In the genomic region with DNA sequence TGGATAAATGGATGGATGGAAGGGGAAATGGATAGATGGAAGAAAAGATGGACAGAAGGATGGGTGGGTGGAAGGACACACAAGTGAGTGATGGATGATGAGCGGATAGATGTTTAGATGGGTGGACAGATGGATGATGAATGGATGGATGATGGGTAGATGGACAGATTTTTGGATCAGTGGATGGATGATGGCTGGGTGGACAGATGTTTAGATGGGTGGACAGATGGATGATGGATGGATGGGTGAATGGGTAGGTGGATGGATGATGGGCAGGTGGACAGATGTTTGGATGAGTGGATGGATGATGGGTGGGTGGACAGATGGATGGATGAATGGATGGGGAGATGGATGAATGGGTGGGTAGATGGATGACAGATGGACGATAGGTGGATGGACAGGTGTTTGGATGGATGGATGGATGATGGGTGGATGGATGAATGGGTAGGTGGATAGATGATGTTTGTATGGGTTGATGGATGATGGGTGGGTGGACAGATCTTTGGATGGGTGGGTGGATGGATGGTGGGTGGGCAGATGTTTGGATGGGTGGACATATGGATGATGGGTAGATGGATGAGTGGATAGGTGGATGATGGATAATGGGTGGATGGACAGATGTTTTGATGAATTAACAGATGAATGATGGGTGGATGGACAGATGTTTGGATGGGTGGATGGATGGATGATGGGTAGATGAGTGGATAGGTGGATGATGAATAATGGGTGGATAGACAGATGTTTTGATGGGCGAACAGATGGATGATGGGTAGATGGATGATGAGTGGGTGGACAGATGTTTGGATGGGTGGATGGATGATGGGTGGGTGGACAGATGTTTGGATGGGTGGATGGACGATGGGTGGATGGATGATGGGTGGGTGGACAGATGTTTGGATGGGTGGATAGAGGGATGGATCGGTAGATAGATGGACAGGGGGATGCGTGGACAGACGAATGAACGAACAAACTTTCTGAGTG, we compare ENCODE assay signal across 20 cellular contexts. TPM values are rescaled to one million over a fixed set of nuclear protein-coding genes. Genes with fewer than 3 reads are reported as not detected.
A peak's percentile ranks its signal among the peaks of the same experiment; 100 is the strongest.
DNase-seq lines count a peak whose midpoint lies in the region; FAIRE-seq and TF ChIP-seq lines count a peak whose summit lies in the region.
"Had no signal": no experiment of that assay in that cellular context is flagged by ENCODE, and none has a peak within 500 bp of the region (broad histone marks: within the 10 kb centered on the region; RNA-seq: fewer than 3 reads in every experiment).

No MANE protein-coding gene starts in this region.

- H3K9me3 ChIP-seq in CD8-positive, alpha-beta memory T cell (ENCODE audit: low read length), result no peaks in the 10 kb centered on the region
- no peaks in the 10 kb centered on the region for H3K9me3 ChIP-seq in kidney (ENCODE audit: control insufficient read depth in 1 of 2, low read length in 2 of 2)

- peaks cover 6 to 20% (median 9%) of the 10 kb centered on the region in 3 donors for H3K36me3 Mint-ChIP-seq in CD8-positive, alpha-beta memory T cell
- peaks cover 15% of the 10 kb centered on the region for H3K36me3 Mint-ChIP-seq in activated T-helper 1 cell treated with anti-CD3 and anti-CD28 coated beads, Interleukin-12 subunit alpha, Interleukin-12 subunit beta, Interleukin-2, Interleukin-4 antibody, amounts not matched to agents 30 ng/mL and 10 ng/mL and 1 ng/mL, durations not matched to agents 14 hours and 24 hours and 36 hours (ENCODE audit: low read depth)
- H3K36me3 Mint-ChIP-seq in glutamatergic neuron (ENCODE audit: unreplicated experiment), result no peaks in the 10 kb centered on the region

- H3K9ac ChIP-seq in kidney (ENCODE audit: low read length in 2 of 2), result no peak overlapping the region
- H3K9ac ChIP-seq: GM23248 had no signal

- H3K4me1 ChIP-seq in CD8-positive, alpha-beta memory T cell (ENCODE audit: insufficient read depth, low read length), result no peaks in the 10 kb centered on the region
- H3K4me1 ChIP-seq in kidney (ENCODE audit: control insufficient read depth in 1 of 2, insufficient read depth in 1 of 2, low read depth in 1 of 2, low read length in 2 of 2), result no peaks in the 10 kb centered on the region

- no peak overlapping the region for H3K4me3 ChIP-seq in CD8-positive, alpha-beta memory T cell (ENCODE audit: low read length)
- no peak overlapping the region for H3K4me3 ChIP-seq in kidney (ENCODE audit: low read length in 2 of 2)
- H3K4me3 ChIP-seq: GM23248 had no signal

- FAIRE-seq in GM12891 (lab: Jason Lieb, UNC), result peak; percentile 62
- FAIRE-seq in kidney (lab: Jason Lieb, UNC), result no peak

- intact Hi-C loops in activated T-helper 1 cell treated with anti-CD3 and anti-CD28 coated beads, Interleukin-12 subunit alpha, Interleukin-12 subunit beta, Interleukin-2, Interleukin-4 antibody, amounts not matched to agents 30 ng/mL and 10 ng/mL and 1 ng/mL, durations not matched to agents 14 hours and 24 hours and 36 hours (cut with micrococcal nuclease), result no loop called here
- intact Hi-C loops in kidney (cut with DNase I), result no loop called here

- CTCF ChIA-PET in CD8-positive, alpha-beta memory T cell (lab: Charles Lee), result no interaction called here

- no peak for DNase-seq in CD8-positive, alpha-beta memory T cell
- DNase-seq in GM12891 (ENCODE audit: insufficient read length, low spot score) (no peak), glutamatergic neuron (no peak), SKM-1 treated with dmso at 0.1 percent for 144 hours (lab: John Stamatoyannopoulos, UW; ENCODE audit: unreplicated experiment) (no peak), DMS153 (lab: John Stamatoyannopoulos, UW) (no peak), kidney (no peak)
- no peak for DNase-seq in activated T-helper 1 cell treated with anti-CD3 and anti-CD28 coated beads, Interleukin-12 subunit alpha, Interleukin-12 subunit beta, Interleukin-2, Interleukin-4 antibody, amounts not matched to agents 30 ng/mL and 10 ng/mL and 1 ng/mL, durations not matched to agents 14 hours and 24 hours and 36 hours (ENCODE audit: low spot score)
- DNase-seq: CD8-positive, alpha-beta T cell; DND-41; GM23248; H9; NCI-H1048; NCI-H1417; NCI-H1694 treated with DMSO at 0.1 percent for 48 hours; NCI-H2081; NCI-H2227 treated with DMSO at 0.1 percent for 48 hours; NCI-H526 treated with DMSO at 0.1 percent for 48 hours; SHP77 had no signal

- H3K27ac Mint-ChIP-seq in CD8-positive, alpha-beta memory T cell, result peak overlapping the region in 5 of 8 donors; percentile 5 to 84 (median 71)
- H3K27ac Mint-ChIP-seq in activated T-helper 1 cell treated with anti-CD3 and anti-CD28 coated beads, Interleukin-12 subunit alpha, Interleukin-12 subunit beta, Interleukin-2, Interleukin-4 antibody, amounts not matched to agents 30 ng/mL and 10 ng/mL and 1 ng/mL, durations not matched to agents 14 hours and 24 hours and 36 hours, result peak overlapping the region; percentile 7
- peak overlapping the region; percentile 30 for H3K27ac Mint-ChIP-seq in glutamatergic neuron (ENCODE audit: unreplicated experiment)
- H3K27ac Mint-ChIP-seq: CD8-positive, alpha-beta T cell; H9; IgD-negative memory B cell had no signal

- TF ChIP-seq CTCF in glutamatergic neuron (IDR thresholded peaks at IDR 0.05; ENCODE audit: partially characterized antibody, unreplicated experiment) (no peak), kidney (IDR thresholded peaks at IDR 0.05; ENCODE audit: borderline replicate concordance, extremely low read depth, insufficient read depth) (no peak)

- no peak overlapping the region for H3K27ac ChIP-seq in CD8-positive, alpha-beta memory T cell (ENCODE audit: low read depth, low read length)
- H3K27ac ChIP-seq in kidney (ENCODE audit: low read depth in 2 of 2, low read length in 2 of 2), result no peak overlapping the region
- H3K27ac ChIP-seq: C4-2B, GM23248 had no signal

- H3K4me1 Mint-ChIP-seq in CD8-positive, alpha-beta memory T cell, result peaks cover 4 to 8% (median 5%) of the 10 kb centered on the region in 3 donors
- H3K4me1 Mint-ChIP-seq in activated T-helper 1 cell treated with anti-CD3 and anti-CD28 coated beads, Interleukin-12 subunit alpha, Interleukin-12 subunit beta, Interleukin-2, Interleukin-4 antibody, amounts not matched to agents 30 ng/mL and 10 ng/mL and 1 ng/mL, durations not matched to agents 14 hours and 24 hours and 36 hours (ENCODE audit: low read depth), result no peaks in the 10 kb centered on the region
- no peaks in the 10 kb centered on the region for H3K4me1 Mint-ChIP-seq in glutamatergic neuron (ENCODE audit: low read depth, unreplicated experiment)

- no peak overlapping the region for H3K4me3 Mint-ChIP-seq in CD8-positive, alpha-beta memory T cell
- no peak overlapping the region for H3K4me3 Mint-ChIP-seq in activated T-helper 1 cell treated with anti-CD3 and anti-CD28 coated beads, Interleukin-12 subunit alpha, Interleukin-12 subunit beta, Interleukin-2, Interleukin-4 antibody, amounts not matched to agents 30 ng/mL and 10 ng/mL and 1 ng/mL, durations not matched to agents 14 hours and 24 hours and 36 hours
- no peak overlapping the region for H3K4me3 Mint-ChIP-seq in glutamatergic neuron (ENCODE audit: unreplicated experiment)
- H3K4me3 Mint-ChIP-seq: CD8-positive, alpha-beta T cell; H9 had no signal

- TF ChIP-seq POLR2A in GM12891 (IDR thresholded peaks at IDR 0.05; ENCODE audit: low read depth, low read length), result no peak

- no peaks in the 10 kb centered on the region for H3K27me3 Mint-ChIP-seq in CD8-positive, alpha-beta memory T cell
- H3K27me3 Mint-ChIP-seq in activated T-helper 1 cell treated with anti-CD3 and anti-CD28 coated beads, Interleukin-12 subunit alpha, Interleukin-12 subunit beta, Interleukin-2, Interleukin-4 antibody, amounts not matched to agents 30 ng/mL and 10 ng/mL and 1 ng/mL, durations not matched to agents 14 hours and 24 hours and 36 hours (ENCODE audit: insufficient read depth), result no peaks in the 10 kb centered on the region
- peaks cover 5% of the 10 kb centered on the region for H3K27me3 Mint-ChIP-seq in glutamatergic neuron (ENCODE audit: unreplicated experiment)
- H3K27me3 Mint-ChIP-seq: IgD-negative memory B cell had no signal

- no peaks in the 10 kb centered on the region for H3K9me3 Mint-ChIP-seq in CD8-positive, alpha-beta memory T cell
- H3K9me3 Mint-ChIP-seq in activated T-helper 1 cell treated with anti-CD3 and anti-CD28 coated beads, Interleukin-12 subunit alpha, Interleukin-12 subunit beta, Interleukin-2, Interleukin-4 antibody, amounts not matched to agents 30 ng/mL and 10 ng/mL and 1 ng/mL, durations not matched to agents 14 hours and 24 hours and 36 hours, result peaks cover 3% of the 10 kb centered on the region
- H3K9me3 Mint-ChIP-seq in glutamatergic neuron (ENCODE audit: unreplicated experiment), result peaks cover 7% of the 10 kb centered on the region
- H3K9me3 Mint-ChIP-seq: CD8-positive, alpha-beta T cell had no signal

- POLR2A ChIA-PET in CD8-positive, alpha-beta memory T cell (lab: Charles Lee), result no interaction called here

- H3K27me3 ChIP-seq in CD8-positive, alpha-beta memory T cell (ENCODE audit: insufficient read depth, low read length, poor library complexity, severe bottlenecking), result no peaks in the 10 kb centered on the region

- H3K36me3 ChIP-seq in CD8-positive, alpha-beta memory T cell (ENCODE audit: insufficient read depth, low read length), result no peaks in the 10 kb centered on the region
- H3K36me3 ChIP-seq in kidney (ENCODE audit: control insufficient read depth in 1 of 2, insufficient read depth in 2 of 2, low read length in 2 of 2), result no peaks in the 10 kb centered on the region

TF ChIP-seq in GM12891, 5 proteins besides CTCF, POLR2A, EP300 and RAD21 (continues in another document):
- TF ChIP-seq TAF1 (IDR thresholded peaks at IDR 0.05; ENCODE audit: low read depth, low read length) (no peak), POU2F2 (IDR thresholded peaks at IDR 0.05; ENCODE audit: low read depth, low read length) (no peak), POLR2AphosphoS5 (IDR thresholded peaks at IDR 0.05; ENCODE audit: low read depth, low read length) (no peak), SPI1 (IDR thresholded peaks at IDR 0.05; ENCODE audit: low read depth, low read length) (no peak)

RNA-seq across cellular contexts. Expression of a gene that starts 39.5 kb away (rescaled TPM):
- 10 to 100 TPM; 21.5 to 21.9 TPM for total RNA-seq in CD8-positive, alpha-beta memory T cell
- 13.3 TPM for polyA plus RNA-seq in CD8-positive, alpha-beta memory T cell
- polyA plus RNA-seq in GM12891 (2012; ENCODE audit: low read depth, missing spikeins), result 33.2 TPM
- 26.4 and 29.7 TPM in 2 replicates for total RNA-seq in activated T-helper 1 cell treated with anti-CD3 and anti-CD28 coated beads, Interleukin-12 subunit alpha, Interleukin-12 subunit beta, Interleukin-2, Interleukin-4 antibody, amounts not matched to agents 30 ng/mL and 10 ng/mL and 1 ng/mL, durations not matched to agents 14 hours and 24 hours and 36 hours
- total RNA-seq in glutamatergic neuron (ENCODE audit: unreplicated experiment), result 27.3 TPM
- total RNA-seq in kidney, result 36.5 TPM
- 65.5 TPM for polyA plus RNA-seq in kidney (ENCODE audit: insufficient read depth, low read depth, low replicate concordance)
- total RNA-seq: GM23248 had no signal
- polyA plus RNA-seq: GM23248 had no signal

RNA-seq across cellular contexts. Expression of a gene that starts 59.5 kb away (rescaled TPM):
- total RNA-seq in CD8-positive, alpha-beta memory T cell, result 10 to 100 TPM; 93.7 to 97.6 TPM
- 58.6 TPM for polyA plus RNA-seq in CD8-positive, alpha-beta memory T cell
- 25.6 TPM for polyA plus RNA-seq in GM12891 (2012; ENCODE audit: low read depth, missing spikeins)
- 122 and 126 TPM in 2 replicates for total RNA-seq in activated T-helper 1 cell treated with anti-CD3 and anti-CD28 coated beads, Interleukin-12 subunit alpha, Interleukin-12 subunit beta, Interleukin-2, Interleukin-4 antibody, amounts not matched to agents 30 ng/mL and 10 ng/mL and 1 ng/mL, durations not matched to agents 14 hours and 24 hours and 36 hours
- 45.1 TPM for total RNA-seq in glutamatergic neuron (ENCODE audit: unreplicated experiment)
- 26.1 TPM for total RNA-seq in kidney
- 63.1 TPM for polyA plus RNA-seq in kidney (ENCODE audit: insufficient read depth, low read depth, low replicate concordance)

Comparison
In these comparisons a context has a peak if more than half of its experiments do, and no peak if none do; other contexts are left out.
1. H3K27ac Mint-ChIP-seq: peak in every context shown above with its lines; median percentile 71 in CD8-positive, alpha-beta memory T cell; 30 in glutamatergic neuron; 7 in activated T-helper 1 cell treated with anti-CD3 and anti-CD28 coated beads, Interleukin-12 subunit alpha, Interleukin-12 subunit beta, Interleukin-2, Interleukin-4 antibody, amounts not matched to agents 30 ng/mL and 10 ng/mL and 1 ng/mL, durations not matched to agents 14 hours and 24 hours and 36 hours.